Comparison of ENCODE assay signal across 28 cellular contexts in genomic region chr4:173432430-173432829, GRCh38. TPM values are rescaled to one million over a fixed set of nuclear protein-coding genes. Genes with fewer than 3 reads are reported as not detected.
DNase-seq lines count a peak whose midpoint lies in the region; ATAC-seq and TF ChIP-seq lines count a peak whose summit lies in the region.
"Had no signal": no experiment of that assay in that cellular context is flagged by ENCODE, and none has a peak within 500 bp of the region (broad histone marks: within the 10 kb centered on the region; RNA-seq: fewer than 3 reads in every experiment).

No MANE protein-coding gene starts in this region.

- no peaks in the 10 kb centered on the region for H3K27me3 ChIP-seq in PC-9 (ENCODE audit: insufficient read depth, low read depth)
- H3K27me3 ChIP-seq: adrenal gland, BLaER1, body of pancreas, gastroesophageal sphincter, pancreas, tibial nerve had no signal

- H3K9me3 ChIP-seq in PC-9 (ENCODE audit: insufficient read depth, low read depth): no peaks in the 10 kb centered on the region
- H3K9me3 ChIP-seq: adrenal gland, body of pancreas, gastroesophageal sphincter, pancreas, SJSA1, tibial nerve had no signal

- no peaks in the 10 kb centered on the region for H3K4me1 ChIP-seq in PC-9 (replicated peaks; ENCODE audit: insufficient read depth)
- H3K4me1 ChIP-seq: adrenal gland, BLaER1, body of pancreas, pancreas, SJSA1, tibial nerve had no signal

- CTCF ChIA-PET in PC-9 (lab: Charles Lee): no interaction called here

- H3K27ac Mint-ChIP-seq in stimulated activated memory B cell treated with anti-CD40 and anti-IgM and Interleukin-4, amounts not matched to agents 10 μg/mL and 1 μg/mL and 100 μg/mL, for 72 hours: no peak overlapping the region
- H3K27ac Mint-ChIP-seq: activated CD8-positive, alpha-beta memory T cell treated with anti-CD3 and anti-CD28 coated beads, Interleukin-2, amount 10 ng/mL, durations not matched to agents 7 days and 5 days; T-cell had no signal

- no peak overlapping the region for H3K4me3 Mint-ChIP-seq in stimulated activated memory B cell treated with anti-CD40 and anti-IgM and Interleukin-4, amounts not matched to agents 10 μg/mL and 1 μg/mL and 100 μg/mL, for 72 hours
- H3K4me3 Mint-ChIP-seq: activated CD8-positive, alpha-beta memory T cell treated with anti-CD3 and anti-CD28 coated beads, Interleukin-2, amount 10 ng/mL, durations not matched to agents 7 days and 5 days; T-cell had no signal

- no peak overlapping the region for H3K27ac ChIP-seq in PC-9
- H3K27ac ChIP-seq: adrenal gland, BLaER1, body of pancreas, gastroesophageal sphincter, pancreas, SJSA1, skin epidermis, tibial nerve had no signal

- ATAC-seq in GM18511 (IDR thresholded peaks at IDR 0.05; ENCODE audit: unreplicated experiment) (peak; percentile 81), GM21529 (IDR thresholded peaks at IDR 0.05; ENCODE audit: unreplicated experiment) (peak; percentile 83), HG03378 (IDR thresholded peaks at IDR 0.05; ENCODE audit: unreplicated experiment) (peak; percentile 65), HG03439 (IDR thresholded peaks at IDR 0.05; ENCODE audit: unreplicated experiment) (no peak)
- ATAC-seq in stimulated activated memory B cell treated with anti-CD40 and anti-IgM and Interleukin-4, amounts not matched to agents 10 μg/mL and 1 μg/mL and 100 μg/mL, for 72 hours: peak; percentile 58
- ATAC-seq: activated CD8-positive, alpha-beta memory T cell treated with anti-CD3 and anti-CD28 coated beads, Interleukin-2, amount 10 ng/mL, durations not matched to agents 7 days and 5 days; body of pancreas; gastroesophageal sphincter; left cardiac atrium; pancreas; T-cell had no signal

- no peaks in the 10 kb centered on the region for H3K27me3 Mint-ChIP-seq in stimulated activated memory B cell treated with anti-CD40 and anti-IgM and Interleukin-4, amounts not matched to agents 10 μg/mL and 1 μg/mL and 100 μg/mL, for 72 hours
- H3K27me3 Mint-ChIP-seq: activated CD8-positive, alpha-beta memory T cell treated with anti-CD3 and anti-CD28 coated beads, Interleukin-2, amount 10 ng/mL, durations not matched to agents 7 days and 5 days; T-cell had no signal

- intact Hi-C loops in PC-9 (cut with micrococcal nuclease; ENCODE audit: unreplicated experiment): no loop called here

- H3K79me2 ChIP-seq in PC-9 (ENCODE audit: low read depth): no peaks in the 10 kb centered on the region

- H3K36me3 Mint-ChIP-seq in stimulated activated memory B cell treated with anti-CD40 and anti-IgM and Interleukin-4, amounts not matched to agents 10 μg/mL and 1 μg/mL and 100 μg/mL, for 72 hours: no peaks in the 10 kb centered on the region
- H3K36me3 Mint-ChIP-seq: activated CD8-positive, alpha-beta memory T cell treated with anti-CD3 and anti-CD28 coated beads, Interleukin-2, amount 10 ng/mL, durations not matched to agents 7 days and 5 days had no signal

- no peak for TF ChIP-seq CTCF in PC-9 (conservative IDR thresholded peaks at IDR 0.05)

- no peak overlapping the region for H2AFZ ChIP-seq in PC-9

- H3K4me2 ChIP-seq in PC-9: no peak overlapping the region
- H3K4me2 ChIP-seq: BLaER1 had no signal

- POLR2A ChIA-PET in PC-9 (lab: Charles Lee; ENCODE audit: unreplicated experiment): no interaction called here

- no peaks in the 10 kb centered on the region for H3F3A ChIP-seq in PC-9 (ENCODE audit: insufficient read depth, low read depth)

- H3K36me3 ChIP-seq in PC-9 (ENCODE audit: low read depth): no peaks in the 10 kb centered on the region
- H3K36me3 ChIP-seq: adrenal gland, gastroesophageal sphincter, pancreas, SJSA1 had no signal

- BruUV-seq in PC-9 (replicated peaks; lab: Mats Ljungman, UMichigan): no TSS peak

- no peaks in the 10 kb centered on the region for H3K9me2 ChIP-seq in PC-9 (ENCODE audit: insufficient read depth)

- H3K4me1 Mint-ChIP-seq in stimulated activated memory B cell treated with anti-CD40 and anti-IgM and Interleukin-4, amounts not matched to agents 10 μg/mL and 1 μg/mL and 100 μg/mL, for 72 hours: peaks cover 6% of the 10 kb centered on the region
- H3K4me1 Mint-ChIP-seq: activated CD8-positive, alpha-beta memory T cell treated with anti-CD3 and anti-CD28 coated beads, Interleukin-2, amount 10 ng/mL, durations not matched to agents 7 days and 5 days had no signal

- H4K20me1 ChIP-seq in PC-9 (ENCODE audit: insufficient read depth): no peaks in the 10 kb centered on the region
- H4K20me1 ChIP-seq: BLaER1 had no signal

- H3K4me3 ChIP-seq in PC-9: no peak overlapping the region
- H3K4me3 ChIP-seq: adrenal gland, BLaER1, body of pancreas, gastroesophageal sphincter, pancreas, SJSA1, skin epidermis, tibial nerve had no signal

- peaks cover 4% of the 10 kb centered on the region for H3K9me3 Mint-ChIP-seq in stimulated activated memory B cell treated with anti-CD40 and anti-IgM and Interleukin-4, amounts not matched to agents 10 μg/mL and 1 μg/mL and 100 μg/mL, for 72 hours

- DNase-seq in PC-9 (no peak), HUDEP-2 (lab: John Stamatoyannopoulos, UW; ENCODE audit: unreplicated experiment in 76 of 76) (no peak)
- DNase-seq: activated CD4-positive, CD25-positive, alpha-beta regulatory T cell; activated CD8-positive, alpha-beta memory T cell treated with anti-CD3 and anti-CD28 coated beads, Interleukin-2, amount 10 ng/mL, durations not matched to agents 7 days and 5 days; activated naive CD4-positive, alpha-beta T cell treated with Interleukin-2 at 50 U/mL for 16 hours; adrenal gland; body of pancreas; cerebellar nuclear complex; GOT3; hippocampal formation; left cardiac atrium; NCI-H1694 treated with DMSO at 0.1 percent for 48 hours; NCI-H2171 treated with DMSO at 0.1 percent for 48 hours; NCI-H524 treated with DMSO at 0.1 percent for 48 hours; pancreas; retina; T-cell had no signal

RNA-seq across cellular contexts. Expression of gene SCRG1, which starts 33.5 kb away (rescaled TPM):
- total RNA-seq in PC-9 (2021): not detected in 2 replicates
- total RNA-seq: activated CD8-positive, alpha-beta memory T cell treated with anti-CD3 and anti-CD28 coated beads, Interleukin-2, amount 10 ng/mL, durations not matched to agents 7 days and 5 days; body of pancreas; dermis microvascular lymphatic vessel endothelial cell; SJSA1; T-cell had no signal
